ENCODE assay signal across 1 cellular context in genomic region chr6:41939848-41940758, GRCh38.
TF ChIP-seq lines count a peak whose summit lies in the region.

No MANE protein-coding gene starts in this region.

TF ChIP-seq in IMR-90, 13 proteins besides CTCF, POLR2A, EP300 and RAD21:
- TF ChIP-seq MXI1 (IDR thresholded peaks at IDR 0.05; ENCODE audit: borderline replicate concordance, low read depth, low read length) = peak; percentile 35; the same call in 1 of the 2 replicates
- TF ChIP-seq BHLHE40 (IDR thresholded peaks at IDR 0.05; ENCODE audit: low read depth, low read length) = no peak
